In the genomic region with DNA sequence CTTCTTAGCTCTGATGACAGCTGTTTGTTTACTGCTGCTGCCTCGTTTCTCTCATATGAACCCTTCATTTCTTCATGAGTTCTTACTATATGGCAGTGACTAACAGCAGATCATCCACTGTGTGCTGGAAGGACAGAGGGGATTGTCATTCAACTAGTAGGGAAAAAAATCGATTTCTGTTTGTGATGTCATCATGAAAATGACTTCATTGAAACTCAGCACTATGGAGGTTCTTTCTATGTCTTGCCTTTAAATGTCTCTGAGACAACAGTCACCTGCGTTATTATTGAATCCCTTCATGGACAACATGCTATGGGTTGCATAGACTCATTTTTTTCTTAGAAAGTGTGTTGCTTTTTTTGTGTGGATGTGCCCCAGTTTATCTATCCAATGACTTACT, we compare ENCODE assay signal across 11 cellular contexts.
"Had no signal": no experiment of that assay in that cellular context is flagged by ENCODE, and none has a peak within 500 bp of the region (broad histone marks: within the 10 kb centered on the region; RNA-seq: fewer than 3 reads in every experiment).

No MANE protein-coding gene starts in this region.

- H3K4me2 ChIP-seq: GM23338 had no signal

- FAIRE-seq: H1, H54 had no signal

- DNase-seq: GM23248, GOT3, H7, H9, HCEC 1CT, HFFc6 had no signal

- H3K9me3 ChIP-seq: HAP-1 had no signal

- H3K27ac ChIP-seq: GM23248 had no signal

- H2AFZ ChIP-seq: GM23248, GM23338 had no signal

- H3K4me3 ChIP-seq: GM23248, GM23338, HAP-1 had no signal

- ATAC-seq: GM23338, HCT116 had no signal

- H3K4me1 ChIP-seq: HAP-1 had no signal

- H3K36me3 ChIP-seq: HAP-1 had no signal

- H3K9ac ChIP-seq: GM23248 had no signal
